Comparison of ENCODE assay signal across 23 cellular contexts in the genomic region with DNA sequence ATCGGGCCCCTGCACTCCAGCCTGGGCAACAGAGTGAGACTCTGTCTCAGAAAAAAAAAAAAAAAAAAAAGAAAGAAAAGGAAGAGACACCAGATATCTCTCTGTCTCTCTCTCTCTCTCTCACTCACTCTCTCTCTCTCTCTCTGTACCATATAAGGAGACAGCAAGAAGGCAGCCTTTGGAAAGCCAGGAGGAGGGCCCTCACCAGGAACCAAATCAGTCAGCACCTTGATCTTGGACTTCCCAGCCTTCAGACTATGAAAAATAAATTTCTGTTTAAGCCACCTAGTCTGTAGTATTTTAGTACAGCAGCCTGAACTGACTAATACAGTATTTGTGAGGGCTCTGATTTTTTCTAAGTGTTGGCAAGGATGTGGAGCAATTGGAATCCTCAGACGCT. TPM values are rescaled to one million over a fixed set of nuclear protein-coding genes. Genes with fewer than 3 reads are reported as not detected.
DNase-seq lines count a peak whose midpoint lies in the region; ATAC-seq, FAIRE-seq and TF ChIP-seq lines count a peak whose summit lies in the region.
"Had no signal": no experiment of that assay in that cellular context is flagged by ENCODE, and none has a peak within 500 bp of the region (broad histone marks: within the 10 kb centered on the region; RNA-seq: fewer than 3 reads in every experiment).

No MANE protein-coding gene starts in this region.

- H3K4me3 Mint-ChIP-seq in astrocyte (ENCODE audit: unreplicated experiment) = no peak overlapping the region
- H3K4me3 Mint-ChIP-seq in activated T-helper 1 cell treated with anti-CD3 and anti-CD28 coated beads, Interleukin-12 subunit alpha, Interleukin-12 subunit beta, Interleukin-2, Interleukin-4 antibody, amounts not matched to agents 30 ng/mL and 10 ng/mL and 1 ng/mL, durations not matched to agents 14 hours and 24 hours and 36 hours = no peak overlapping the region
- H3K4me3 Mint-ChIP-seq in CD4-positive, alpha-beta memory T cell = no peak overlapping the region
- H3K4me3 Mint-ChIP-seq: CD14-positive monocyte; CD4-positive, alpha-beta T cell had no signal

- dilution Hi-C loops in endothelial cell of umbilical vein (cut with MboI; ENCODE audit: extremely low pct_ligation_motif_present, low sequenced_read_pairs) = no loop called here

- no peak overlapping the region for H3K4me3 ChIP-seq in astrocyte (ENCODE audit: insufficient read depth, low read depth, low read length)
- H3K4me3 ChIP-seq in endothelial cell of umbilical vein (replicated peaks in 1 of 3; ENCODE audit: insufficient read depth in 1 of 3, low read depth in 1 of 3, low read length in 3 of 3) = no peak overlapping the region
- H3K4me3 ChIP-seq in CD4-positive, alpha-beta memory T cell (ENCODE audit: low read length in 2 of 2) = no peak overlapping the region
- H3K4me3 ChIP-seq: A549; BLaER1 treated with 17β-estradiol and CSF1 and Interleukin-3, amounts not matched to agents 10 nM and 100 nM had no signal

- no peak overlapping the region for H3K4me2 ChIP-seq in astrocyte (ENCODE audit: low read length)
- H3K4me2 ChIP-seq in endothelial cell of umbilical vein (ENCODE audit: insufficient read depth, low read length) = no peak overlapping the region
- H3K4me2 ChIP-seq: A549; BLaER1 treated with 17β-estradiol and CSF1 and Interleukin-3, amounts not matched to agents 10 nM and 100 nM had no signal

- DNase-seq in GM18507 (ENCODE audit: extremely low spot score, insufficient read length, low read depth) (no peak), HTR-8/SVneo (ENCODE audit: insufficient read length, low spot score) (no peak), astrocyte (ENCODE audit: low read depth) (no peak), endothelial cell of umbilical vein (ENCODE audit: low read depth, low spot score) (no peak)
- DNase-seq in activated T-helper 1 cell treated with anti-CD3 and anti-CD28 coated beads, Interleukin-12 subunit alpha, Interleukin-12 subunit beta, Interleukin-2, Interleukin-4 antibody, amounts not matched to agents 30 ng/mL and 10 ng/mL and 1 ng/mL, durations not matched to agents 14 hours and 24 hours and 36 hours (ENCODE audit: low spot score) = no peak
- no peak for DNase-seq in CD4-positive, alpha-beta memory T cell
- DNase-seq: 8988T; ACHN; AML-193; BE2C; Calu3; CD4-positive, alpha-beta T cell; COR-L47; DMS53; DMS79 treated with DMSO at 0.1 percent for 48 hours; H7; HCEC 1CT had no signal

- peaks cover 2% of the 10 kb centered on the region for H3K9me3 Mint-ChIP-seq in astrocyte (ENCODE audit: unreplicated experiment)
- no peaks in the 10 kb centered on the region for H3K9me3 Mint-ChIP-seq in activated T-helper 1 cell treated with anti-CD3 and anti-CD28 coated beads, Interleukin-12 subunit alpha, Interleukin-12 subunit beta, Interleukin-2, Interleukin-4 antibody, amounts not matched to agents 30 ng/mL and 10 ng/mL and 1 ng/mL, durations not matched to agents 14 hours and 24 hours and 36 hours
- peaks cover 0 to 2% (median 0%) of the 10 kb centered on the region in 8 donors for H3K9me3 Mint-ChIP-seq in CD4-positive, alpha-beta memory T cell
- H3K9me3 Mint-ChIP-seq: CD14-positive monocyte; CD4-positive, alpha-beta T cell had no signal

- H3K27ac Mint-ChIP-seq in astrocyte (ENCODE audit: unreplicated experiment) = no peak overlapping the region
- no peak overlapping the region for H3K27ac Mint-ChIP-seq in activated T-helper 1 cell treated with anti-CD3 and anti-CD28 coated beads, Interleukin-12 subunit alpha, Interleukin-12 subunit beta, Interleukin-2, Interleukin-4 antibody, amounts not matched to agents 30 ng/mL and 10 ng/mL and 1 ng/mL, durations not matched to agents 14 hours and 24 hours and 36 hours
- no peak overlapping the region for H3K27ac Mint-ChIP-seq in CD4-positive, alpha-beta memory T cell
- H3K27ac Mint-ChIP-seq: CD14-positive monocyte; CD4-positive, alpha-beta T cell had no signal

- H3K36me3 ChIP-seq in astrocyte (ENCODE audit: insufficient read depth, low read length) (no peaks in the 10 kb centered on the region), endothelial cell of umbilical vein (ENCODE audit: control insufficient read depth in 2 of 2, extremely low read depth in 1 of 2, insufficient read depth in 2 of 2, low read length in 2 of 2) (no peaks in the 10 kb centered on the region)
- H3K36me3 ChIP-seq in CD4-positive, alpha-beta memory T cell (ENCODE audit: insufficient read depth, low read length) = no peaks in the 10 kb centered on the region
- H3K36me3 ChIP-seq: BE2C; BLaER1 treated with 17β-estradiol and CSF1 and Interleukin-3, amounts not matched to agents 10 nM and 100 nM had no signal

- H4K20me1 ChIP-seq in astrocyte (ENCODE audit: insufficient read depth, low read length) (no peaks in the 10 kb centered on the region), endothelial cell of umbilical vein (replicated peaks; ENCODE audit: control insufficient read depth, extremely low read depth, insufficient read depth, low read length) (no peaks in the 10 kb centered on the region)
- H4K20me1 ChIP-seq: BLaER1 treated with 17β-estradiol and CSF1 and Interleukin-3, amounts not matched to agents 10 nM and 100 nM had no signal

- intact Hi-C loops in endothelial cell of umbilical vein (cut with micrococcal nuclease) = no loop called here
- intact Hi-C loops in activated T-helper 1 cell treated with anti-CD3 and anti-CD28 coated beads, Interleukin-12 subunit alpha, Interleukin-12 subunit beta, Interleukin-2, Interleukin-4 antibody, amounts not matched to agents 30 ng/mL and 10 ng/mL and 1 ng/mL, durations not matched to agents 14 hours and 24 hours and 36 hours (cut with micrococcal nuclease) = no loop called here
- intact Hi-C loops in CD4-positive, alpha-beta memory T cell (cut with micrococcal nuclease) = no loop called here

- no peak for TF ChIP-seq CTCF in astrocyte (IDR thresholded peaks at IDR 0.05; ENCODE audit: insufficient read depth, low read depth, low read length)
- TF ChIP-seq CTCF in endothelial cell of umbilical vein (IDR thresholded peaks at IDR 0.05; ENCODE audit: extremely low read depth in 1 of 2, insufficient read depth in 1 of 2, low read depth in 1 of 2, low read length in 2 of 2) = no peak

- CTCF ChIA-PET in endothelial cell of umbilical vein (lab: Charles Lee) = no interaction called here
- CTCF ChIA-PET in CD4-positive, alpha-beta memory T cell (lab: Charles Lee; ENCODE audit: partially characterized antibody) = interaction anchor here (0.7 kb wide), 1 partner anchor 53 kb away, joined by 4 read pairs; no protein-coding TSS in a partner anchor

- H3K9me1 ChIP-seq in endothelial cell of umbilical vein (replicated peaks; ENCODE audit: control insufficient read depth, extremely low read depth, insufficient read depth, low read length) = no peaks in the 10 kb centered on the region

- FAIRE-seq in GM18507 (lab: Jason Lieb, UNC) = peak; percentile 64
- FAIRE-seq in HTR-8/SVneo (lab: Jason Lieb, UNC) = peak; percentile 31
- peak; percentile 17 for FAIRE-seq in astrocyte (lab: Jason Lieb, UNC)
- FAIRE-seq in endothelial cell of umbilical vein (lab: Jason Lieb, UNC) = peak; percentile 80
- FAIRE-seq: A549, G401.6, H1 had no signal

- H3K4me1 ChIP-seq in astrocyte (ENCODE audit: insufficient read depth, low read length) (no peaks in the 10 kb centered on the region), endothelial cell of umbilical vein (ENCODE audit: control insufficient read depth, extremely low read depth, insufficient read depth, low read length) (no peaks in the 10 kb centered on the region)
- H3K4me1 ChIP-seq in CD4-positive, alpha-beta memory T cell (ENCODE audit: insufficient read depth, low read length) = no peaks in the 10 kb centered on the region
- H3K4me1 ChIP-seq: A549, BE2C had no signal

- BruUV-seq in endothelial cell of umbilical vein (replicated peaks; lab: Mats Ljungman, UMichigan) = no TSS peak

- H3K4me1 Mint-ChIP-seq in astrocyte (ENCODE audit: low read depth, unreplicated experiment) = no peaks in the 10 kb centered on the region
- H3K4me1 Mint-ChIP-seq in activated T-helper 1 cell treated with anti-CD3 and anti-CD28 coated beads, Interleukin-12 subunit alpha, Interleukin-12 subunit beta, Interleukin-2, Interleukin-4 antibody, amounts not matched to agents 30 ng/mL and 10 ng/mL and 1 ng/mL, durations not matched to agents 14 hours and 24 hours and 36 hours (ENCODE audit: low read depth) = no peaks in the 10 kb centered on the region
- H3K4me1 Mint-ChIP-seq in CD4-positive, alpha-beta memory T cell = no peaks in the 10 kb centered on the region

- H3K27me3 ChIP-seq in astrocyte (ENCODE audit: insufficient read depth, low read length) (peaks cover 5% of the 10 kb centered on the region), endothelial cell of umbilical vein (ENCODE audit: control insufficient read depth in 2 of 2, insufficient read depth in 2 of 2, low read length in 2 of 2) (peaks cover 1 to 17% of the 10 kb centered on the region in 2 experiments)
- no peaks in the 10 kb centered on the region for H3K27me3 ChIP-seq in CD4-positive, alpha-beta memory T cell (ENCODE audit: insufficient read depth, low read length)
- H3K27me3 ChIP-seq: BLaER1 treated with 17β-estradiol and CSF1 and Interleukin-3, amounts not matched to agents 10 nM and 100 nM had no signal

- no peaks in the 10 kb centered on the region for H3K9me3 ChIP-seq in astrocyte (ENCODE audit: insufficient read depth, low read depth, low read length)
- H3K9me3 ChIP-seq in endothelial cell of umbilical vein (replicated peaks; ENCODE audit: control insufficient read depth, insufficient read depth, low read length) = no peaks in the 10 kb centered on the region
- no peaks in the 10 kb centered on the region for H3K9me3 ChIP-seq in CD4-positive, alpha-beta memory T cell (ENCODE audit: control insufficient read depth in 1 of 2, low read length in 2 of 2)
- H3K9me3 ChIP-seq: A549; BE2C; BLaER1 treated with 17β-estradiol and CSF1 and Interleukin-3, amounts not matched to agents 10 nM and 100 nM had no signal

- H3K36me3 Mint-ChIP-seq in astrocyte (ENCODE audit: low read depth, unreplicated experiment) = no peaks in the 10 kb centered on the region
- no peaks in the 10 kb centered on the region for H3K36me3 Mint-ChIP-seq in activated T-helper 1 cell treated with anti-CD3 and anti-CD28 coated beads, Interleukin-12 subunit alpha, Interleukin-12 subunit beta, Interleukin-2, Interleukin-4 antibody, amounts not matched to agents 30 ng/mL and 10 ng/mL and 1 ng/mL, durations not matched to agents 14 hours and 24 hours and 36 hours (ENCODE audit: low read depth)
- H3K36me3 Mint-ChIP-seq in CD4-positive, alpha-beta memory T cell = no peaks in the 10 kb centered on the region
- H3K36me3 Mint-ChIP-seq: CD14-positive monocyte had no signal

- no peak overlapping the region for H3K27ac ChIP-seq in astrocyte (ENCODE audit: low read depth, low read length)
- no peak overlapping the region for H3K27ac ChIP-seq in endothelial cell of umbilical vein (ENCODE audit: insufficient read depth, low read depth, low read length)
- no peak overlapping the region for H3K27ac ChIP-seq in CD4-positive, alpha-beta memory T cell (ENCODE audit: low read depth, low read length)
- H3K27ac ChIP-seq: A549; BLaER1 treated with 17β-estradiol and CSF1 and Interleukin-3, amounts not matched to agents 10 nM and 100 nM had no signal

- POLR2A ChIA-PET in endothelial cell of umbilical vein (lab: Charles Lee) = no interaction called here
- POLR2A ChIA-PET in CD4-positive, alpha-beta memory T cell (lab: Charles Lee; ENCODE audit: partially characterized antibody) = no interaction called here

- ATAC-seq in GM18520 (IDR thresholded peaks at IDR 0.05; ENCODE audit: unreplicated experiment) = no peak
- ATAC-seq: A549 had no signal

- H2AFZ ChIP-seq in astrocyte (ENCODE audit: low read depth, low read length) = no peak overlapping the region
- no peak overlapping the region for H2AFZ ChIP-seq in endothelial cell of umbilical vein (ENCODE audit: low read depth, low read length)

- no peak overlapping the region for H3K9ac ChIP-seq in astrocyte (ENCODE audit: low read length)
- H3K9ac ChIP-seq in endothelial cell of umbilical vein (replicated peaks; ENCODE audit: extremely low read depth, insufficient read depth, low read length) = no peak overlapping the region
- H3K9ac ChIP-seq: BLaER1 treated with 17β-estradiol and CSF1 and Interleukin-3, amounts not matched to agents 10 nM and 100 nM had no signal

- peaks cover 13% of the 10 kb centered on the region for H3K27me3 Mint-ChIP-seq in astrocyte (ENCODE audit: low read depth, unreplicated experiment)
- peaks cover 33% of the 10 kb centered on the region for H3K27me3 Mint-ChIP-seq in activated T-helper 1 cell treated with anti-CD3 and anti-CD28 coated beads, Interleukin-12 subunit alpha, Interleukin-12 subunit beta, Interleukin-2, Interleukin-4 antibody, amounts not matched to agents 30 ng/mL and 10 ng/mL and 1 ng/mL, durations not matched to agents 14 hours and 24 hours and 36 hours (ENCODE audit: insufficient read depth)
- peaks cover 12 to 31% of the 10 kb centered on the region in 2 donors for H3K27me3 Mint-ChIP-seq in CD4-positive, alpha-beta memory T cell

- H3K79me2 ChIP-seq in astrocyte (ENCODE audit: insufficient read depth, low read length) = no peaks in the 10 kb centered on the region
- H3K79me2 ChIP-seq in endothelial cell of umbilical vein (ENCODE audit: control insufficient read depth, insufficient read depth, low read length) = no peaks in the 10 kb centered on the region

- no peak for TF ChIP-seq POLR2A in endothelial cell of umbilical vein (IDR thresholded peaks at IDR 0.05; ENCODE audit: low read depth, low read length)

RNA-seq across cellular contexts. Expression of a gene that starts 13.6 kb away (rescaled TPM):
- total RNA-seq in astrocyte = not detected in 2 replicates
- not detected in 2 replicates for total RNA-seq in endothelial cell of umbilical vein
- polyA plus RNA-seq in endothelial cell of umbilical vein = not detected in 2 replicates
- not detected in 2 replicates for polyA plus RNA-seq in endothelial cell of umbilical vein (2011; cell fraction: cytosol; rRNA removed)
- not detected in 2 replicates for polyA plus RNA-seq in endothelial cell of umbilical vein (2011; cell fraction: nucleus; rRNA removed)
- polyA plus RNA-seq in endothelial cell of umbilical vein (2012) = not detected in 2 replicates
- polyA minus RNA-seq in endothelial cell of umbilical vein = not detected in 2 replicates
- polyA minus RNA-seq in endothelial cell of umbilical vein (2011; cell fraction: cytosol; rRNA and poly(A)+ RNA removed) = not detected
- polyA minus RNA-seq in endothelial cell of umbilical vein (2011; cell fraction: nucleus; rRNA and poly(A)+ RNA removed) = not detected in 2 replicates
- not detected in 2 replicates for total RNA-seq in activated T-helper 1 cell treated with anti-CD3 and anti-CD28 coated beads, Interleukin-12 subunit alpha, Interleukin-12 subunit beta, Interleukin-2, Interleukin-4 antibody, amounts not matched to agents 30 ng/mL and 10 ng/mL and 1 ng/mL, durations not matched to agents 14 hours and 24 hours and 36 hours
- total RNA-seq in CD4-positive, alpha-beta memory T cell = not detected
- polyA plus RNA-seq in CD4-positive, alpha-beta memory T cell = not detected
- total RNA-seq: CD4-positive, alpha-beta T cell; H1; H7 had no signal
- polyA plus RNA-seq: A549, CD14-positive monocyte, H1 had no signal

RNA-seq across cellular contexts. Expression of a gene that starts 37.5 kb away (rescaled TPM):
- not detected in 2 replicates for total RNA-seq in astrocyte
- total RNA-seq in endothelial cell of umbilical vein = not detected in 2 replicates
- not detected in 2 replicates for polyA plus RNA-seq in endothelial cell of umbilical vein
- polyA plus RNA-seq in endothelial cell of umbilical vein (2011; cell fraction: cytosol; rRNA removed) = not detected in 2 replicates
- polyA plus RNA-seq in endothelial cell of umbilical vein (2011; cell fraction: nucleus; rRNA removed) = not detected in 2 replicates
- polyA plus RNA-seq in endothelial cell of umbilical vein (2012) = not detected in 2 replicates
- not detected in 2 replicates for polyA minus RNA-seq in endothelial cell of umbilical vein
- polyA minus RNA-seq in endothelial cell of umbilical vein (2011; cell fraction: cytosol; rRNA and poly(A)+ RNA removed) = not detected
- not detected in 2 replicates for polyA minus RNA-seq in endothelial cell of umbilical vein (2011; cell fraction: nucleus; rRNA and poly(A)+ RNA removed)
- total RNA-seq in activated T-helper 1 cell treated with anti-CD3 and anti-CD28 coated beads, Interleukin-12 subunit alpha, Interleukin-12 subunit beta, Interleukin-2, Interleukin-4 antibody, amounts not matched to agents 30 ng/mL and 10 ng/mL and 1 ng/mL, durations not matched to agents 14 hours and 24 hours and 36 hours = 0.32 TPM in 1 of 2 replicates, not detected in the other
- not detected for total RNA-seq in CD4-positive, alpha-beta memory T cell
- polyA plus RNA-seq in CD4-positive, alpha-beta memory T cell = under 1 TPM in 1 of 2 donors, not detected in 1; 0.48 TPM
- total RNA-seq: H1, H7 had no signal

RNA-seq across cellular contexts. Expression of a gene that starts 48.4 kb away (rescaled TPM):
- total RNA-seq in astrocyte (not detected in 2 replicates), endothelial cell of umbilical vein (not detected in 2 replicates)
- not detected in 2 replicates for polyA plus RNA-seq in endothelial cell of umbilical vein
- not detected in 2 replicates for polyA plus RNA-seq in endothelial cell of umbilical vein (2011; cell fraction: cytosol; rRNA removed)
- polyA plus RNA-seq in endothelial cell of umbilical vein (2011; cell fraction: nucleus; rRNA removed) = not detected in 2 replicates
- polyA plus RNA-seq in endothelial cell of umbilical vein (2012) = not detected in 2 replicates
- polyA minus RNA-seq in endothelial cell of umbilical vein = not detected in 2 replicates
- polyA minus RNA-seq in endothelial cell of umbilical vein (2011; cell fraction: cytosol; rRNA and poly(A)+ RNA removed) = not detected
- polyA minus RNA-seq in endothelial cell of umbilical vein (2011; cell fraction: nucleus; rRNA and poly(A)+ RNA removed) = not detected in 2 replicates
- not detected in 2 replicates for total RNA-seq in activated T-helper 1 cell treated with anti-CD3 and anti-CD28 coated beads, Interleukin-12 subunit alpha, Interleukin-12 subunit beta, Interleukin-2, Interleukin-4 antibody, amounts not matched to agents 30 ng/mL and 10 ng/mL and 1 ng/mL, durations not matched to agents 14 hours and 24 hours and 36 hours
- total RNA-seq in CD4-positive, alpha-beta memory T cell = not detected
- not detected for polyA plus RNA-seq in CD4-positive, alpha-beta memory T cell
- total RNA-seq: Calu3; CD4-positive, alpha-beta T cell; H1; H7 had no signal
- polyA plus RNA-seq: A549, CD14-positive monocyte had no signal

RNA-seq across cellular contexts. Expression of a gene that starts 58.2 kb away (rescaled TPM):
- total RNA-seq in astrocyte (3.0 and 4.5 TPM in 2 replicates), endothelial cell of umbilical vein (20.4 and 21.0 TPM in 2 replicates)
- 14.1 and 16.3 TPM in 2 replicates for polyA plus RNA-seq in endothelial cell of umbilical vein
- polyA plus RNA-seq in endothelial cell of umbilical vein (2011; cell fraction: cytosol; rRNA removed) = 6.5 and 8.1 TPM in 2 replicates
- 7.4 and 8.0 TPM in 2 replicates for polyA plus RNA-seq in endothelial cell of umbilical vein (2011; cell fraction: nucleus; rRNA removed)
- 9.9 and 10.3 TPM in 2 replicates for polyA plus RNA-seq in endothelial cell of umbilical vein (2012)
- 1.7 and 3.6 TPM in 2 replicates for polyA minus RNA-seq in endothelial cell of umbilical vein
- 16.2 TPM for polyA minus RNA-seq in endothelial cell of umbilical vein (2011; cell fraction: cytosol; rRNA and poly(A)+ RNA removed)
- 1.2 and 3.1 TPM in 2 replicates for polyA minus RNA-seq in endothelial cell of umbilical vein (2011; cell fraction: nucleus; rRNA and poly(A)+ RNA removed)
- 18.5 and 19.9 TPM in 2 replicates for total RNA-seq in activated T-helper 1 cell treated with anti-CD3 and anti-CD28 coated beads, Interleukin-12 subunit alpha, Interleukin-12 subunit beta, Interleukin-2, Interleukin-4 antibody, amounts not matched to agents 30 ng/mL and 10 ng/mL and 1 ng/mL, durations not matched to agents 14 hours and 24 hours and 36 hours
- total RNA-seq in CD4-positive, alpha-beta memory T cell = 1 to 10 TPM; 3.1 to 4.3 TPM
- 1 to 10 TPM; 2.0 to 4.5 TPM for polyA plus RNA-seq in CD4-positive, alpha-beta memory T cell
